14 cellular contexts compared by ENCODE assay signal in the genomic region with DNA sequence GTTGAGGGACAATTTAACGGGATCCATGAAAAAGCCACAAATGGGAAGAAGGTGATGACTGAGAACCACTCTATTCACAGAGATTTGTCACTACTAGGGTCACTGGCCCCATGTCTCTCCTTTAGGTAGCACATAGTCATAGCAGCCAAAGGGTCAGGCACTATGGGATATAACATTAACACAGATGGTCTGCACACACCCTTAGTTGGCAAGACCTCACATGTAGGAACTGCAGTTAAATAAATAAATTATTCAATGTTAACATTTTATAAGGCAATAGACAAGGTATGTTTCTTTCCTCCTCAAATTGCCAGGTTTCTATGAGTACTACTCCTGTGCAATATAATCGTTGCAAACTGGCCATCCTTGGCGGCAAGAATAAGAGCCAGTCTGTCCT. TPM values are rescaled to one million over a fixed set of nuclear protein-coding genes. Genes with fewer than 3 reads are reported as not detected.
DNase-seq lines count a peak whose midpoint lies in the region; ATAC-seq and TF ChIP-seq lines count a peak whose summit lies in the region.
"Had no signal": no experiment of that assay in that cellular context is flagged by ENCODE, and none has a peak within 500 bp of the region (broad histone marks: within the 10 kb centered on the region; RNA-seq: fewer than 3 reads in every experiment).

No MANE protein-coding gene starts in this region.

- H3K27me3 ChIP-seq in dorsolateral prefrontal cortex = no peaks in the 10 kb centered on the region
- H3K27me3 ChIP-seq: BE2C had no signal

- H3K27ac Mint-ChIP-seq in memory B cell = peak overlapping the region; percentile 60
- H3K27ac Mint-ChIP-seq: CD4-positive, alpha-beta memory T cell had no signal

- ATAC-seq in memory B cell (ENCODE audit: low read depth) = no peak
- no peak for ATAC-seq in GM18868 (IDR thresholded peaks at IDR 0.05; ENCODE audit: unreplicated experiment)

- H3K4me3 Mint-ChIP-seq in memory B cell = no peak overlapping the region
- H3K4me3 Mint-ChIP-seq: CD4-positive, alpha-beta memory T cell had no signal

- H3K27ac ChIP-seq in dorsolateral prefrontal cortex (peak overlapping the region in 43 of 59 donors; percentile 5 to 89 (median 77)), substantia nigra (ENCODE audit: low read depth, low read length, poor library complexity, severe bottlenecking) (peak overlapping the region; percentile 18)
- H3K27ac ChIP-seq: C4-2B had no signal

- H3K9me3 Mint-ChIP-seq in memory B cell = no peaks in the 10 kb centered on the region
- H3K9me3 Mint-ChIP-seq: CD4-positive, alpha-beta memory T cell had no signal

- intact Hi-C loops in dorsolateral prefrontal cortex (cut with DNase I) = loop anchor here in 1 of 2 donors (5.0 kb wide), 1 partner anchor 49 kb away; no protein-coding TSS in a partner anchor

- peaks cover 25% of the 10 kb centered on the region for H3K36me3 Mint-ChIP-seq in memory B cell

- DNase-seq in NCI-H69 (lab: John Stamatoyannopoulos, UW) (peak; percentile 47), dorsolateral prefrontal cortex (no peak), memory B cell (ENCODE audit: low spot score in 2 of 2) (no peak), substantia nigra (lab: John Stamatoyannopoulos, UW) (no peak), NCI-H748 treated with DMSO at 0.1 percent for 48 hours (lab: John Stamatoyannopoulos, UW) (no peak), cortex of kidney (lab: John Stamatoyannopoulos, UW) (no peak), D341Med (ENCODE audit: low spot score) (no peak)
- DNase-seq: BE2C; CD4-positive, alpha-beta memory T cell; DMS53; GF-D8 had no signal

- H3K4me1 Mint-ChIP-seq in memory B cell = peaks cover 41% of the 10 kb centered on the region

- H3K4me3 ChIP-seq in dorsolateral prefrontal cortex = no peak overlapping the region
- H3K4me3 ChIP-seq: HAP-1 had no signal

- H3K27me3 Mint-ChIP-seq in memory B cell = no peaks in the 10 kb centered on the region
- H3K27me3 Mint-ChIP-seq: CD4-positive, alpha-beta memory T cell had no signal

- TF ChIP-seq CTCF in dorsolateral prefrontal cortex (IDR thresholded peaks at IDR 0.05 in 54 of 56, conservative IDR thresholded peaks at IDR 0.05 in 2 of 56; ENCODE audit: low read depth in 1 of 56, partially characterized antibody in 56 of 56) = no peak

RNA-seq across cellular contexts. Expression of gene RASGEF1B, which starts 10.9 kb away (rescaled TPM):
- total RNA-seq in dorsolateral prefrontal cortex = 10 to 100 TPM in 118 of 120 experiments, 1 to 10 TPM in 2; 8.3 to 27.8 (median 17.8) TPM
